Comparison of ENCODE assay signal across 1 cellular context in the genomic region with DNA sequence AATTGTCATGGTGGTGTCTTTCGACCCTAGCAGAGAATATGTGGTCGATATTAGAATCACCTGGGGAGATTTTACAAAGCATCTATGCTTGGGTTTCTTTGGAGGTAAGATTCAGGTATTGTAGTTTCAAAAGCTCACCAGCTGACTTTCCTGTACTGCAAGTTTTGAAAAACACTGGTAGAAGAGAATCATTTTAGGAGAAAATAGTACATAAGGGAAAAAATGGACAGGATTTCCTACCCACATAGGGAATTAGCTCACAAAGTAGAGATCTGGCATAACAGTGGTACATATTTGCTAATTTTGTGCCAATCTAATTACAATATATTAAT.
TF ChIP-seq lines count a peak whose summit lies in the region.

No MANE protein-coding gene starts in this region.

TF ChIP-seq in IMR-90, 13 proteins besides CTCF, POLR2A, EP300 and RAD21 (continued from another document):
- TF ChIP-seq, protein P1, sequence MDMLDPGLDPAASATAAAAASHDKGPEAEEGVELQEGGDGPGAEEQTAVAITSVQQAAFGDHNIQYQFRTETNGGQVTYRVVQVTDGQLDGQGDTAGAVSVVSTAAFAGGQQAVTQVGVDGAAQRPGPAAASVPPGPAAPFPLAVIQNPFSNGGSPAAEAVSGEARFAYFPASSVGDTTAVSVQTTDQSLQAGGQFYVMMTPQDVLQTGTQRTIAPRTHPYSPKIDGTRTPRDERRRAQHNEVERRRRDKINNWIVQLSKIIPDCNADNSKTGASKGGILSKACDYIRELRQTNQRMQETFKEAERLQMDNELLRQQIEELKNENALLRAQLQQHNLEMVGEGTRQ (IDR thresholded peaks at IDR 0.05; ENCODE audit: low read depth, low read length), result no peak
- TF ChIP-seq MAFK (IDR thresholded peaks at IDR 0.05; ENCODE audit: low read depth, low read length) (no peak), SMC3 (IDR thresholded peaks at IDR 0.05; ENCODE audit: low read depth, low read length) (no peak)
